In genomic region chr5:151156732-151157402, GRCh38 we compare ENCODE assay signal across 8 cellular contexts. TPM values are rescaled to one million over a fixed set of nuclear protein-coding genes. Genes with fewer than 3 reads are reported as not detected.
DNase-seq lines count a peak whose midpoint lies in the region; ATAC-seq and TF ChIP-seq lines count a peak whose summit lies in the region.

No MANE protein-coding gene starts in this region.

- DNase-seq in G401 (ENCODE audit: low spot score) (peak; percentile 28), heart right ventricle (no peak), sciatic nerve (ENCODE audit: low spot score) (no peak), NCI-H69 (lab: John Stamatoyannopoulos, UW) (no peak), NCI-H748 (lab: John Stamatoyannopoulos, UW; ENCODE audit: unreplicated experiment) (no peak)
- no peak for DNase-seq in activated T-helper 1 cell treated with anti-CD3 and anti-CD28 coated beads, Interleukin-12 subunit alpha, Interleukin-12 subunit beta, Interleukin-2, Interleukin-4 antibody, amounts not matched to agents 30 ng/mL and 10 ng/mL and 1 ng/mL, durations not matched to agents 14 hours and 24 hours and 36 hours (ENCODE audit: low spot score)

- H3K9me3 ChIP-seq in heart right ventricle, result no peaks in the 10 kb centered on the region

- H3K27ac ChIP-seq in heart right ventricle, result peak overlapping the region; percentile 61 to 96 (median 89)

- H3K27me3 Mint-ChIP-seq in activated T-helper 1 cell treated with anti-CD3 and anti-CD28 coated beads, Interleukin-12 subunit alpha, Interleukin-12 subunit beta, Interleukin-2, Interleukin-4 antibody, amounts not matched to agents 30 ng/mL and 10 ng/mL and 1 ng/mL, durations not matched to agents 14 hours and 24 hours and 36 hours (ENCODE audit: insufficient read depth), result peaks cover 2% of the 10 kb centered on the region

- intact Hi-C loops in activated T-helper 1 cell treated with anti-CD3 and anti-CD28 coated beads, Interleukin-12 subunit alpha, Interleukin-12 subunit beta, Interleukin-2, Interleukin-4 antibody, amounts not matched to agents 30 ng/mL and 10 ng/mL and 1 ng/mL, durations not matched to agents 14 hours and 24 hours and 36 hours (cut with micrococcal nuclease), result loop anchor here (1.0 to 2.0 kb wide), 4 partner anchors 8 to 368 kb away; no protein-coding TSS in a partner anchor
- intact Hi-C loops in heart right ventricle (cut with DNase I), result loop anchor here in 2 of 10 donors (5.0 kb wide), 3 partner anchors 80 to 150 kb away; no protein-coding TSS in a partner anchor
- intact Hi-C loops in sciatic nerve (cut with DNase I), result no loop called here

- no peak for TF ChIP-seq CTCF in heart right ventricle (IDR thresholded peaks at IDR 0.05)

- H3K9me3 Mint-ChIP-seq in activated T-helper 1 cell treated with anti-CD3 and anti-CD28 coated beads, Interleukin-12 subunit alpha, Interleukin-12 subunit beta, Interleukin-2, Interleukin-4 antibody, amounts not matched to agents 30 ng/mL and 10 ng/mL and 1 ng/mL, durations not matched to agents 14 hours and 24 hours and 36 hours, result no peaks in the 10 kb centered on the region

- peak overlapping the region; percentile 92 for H3K27ac Mint-ChIP-seq in activated T-helper 1 cell treated with anti-CD3 and anti-CD28 coated beads, Interleukin-12 subunit alpha, Interleukin-12 subunit beta, Interleukin-2, Interleukin-4 antibody, amounts not matched to agents 30 ng/mL and 10 ng/mL and 1 ng/mL, durations not matched to agents 14 hours and 24 hours and 36 hours

- ATAC-seq in HG03175 (IDR thresholded peaks at IDR 0.05; ENCODE audit: unreplicated experiment) (peak; percentile 34), heart right ventricle (peak; percentile 21 to 59 (median 33)), sciatic nerve (peak; percentile 43), GM21515 (IDR thresholded peaks at IDR 0.05; ENCODE audit: unreplicated experiment) (no peak)

- H3K4me1 Mint-ChIP-seq in activated T-helper 1 cell treated with anti-CD3 and anti-CD28 coated beads, Interleukin-12 subunit alpha, Interleukin-12 subunit beta, Interleukin-2, Interleukin-4 antibody, amounts not matched to agents 30 ng/mL and 10 ng/mL and 1 ng/mL, durations not matched to agents 14 hours and 24 hours and 36 hours (ENCODE audit: low read depth), result peaks cover 66% of the 10 kb centered on the region

- peak overlapping the region; percentile 58 to 95 (median 84) for H3K4me3 ChIP-seq in heart right ventricle

- in situ Hi-C loops in G401 (cut with HindIII; ENCODE audit: low sequenced_read_pairs), result no loop called here

- peaks cover 0 to 13% (median 0%) of the 10 kb centered on the region in 9 donors for H3K36me3 ChIP-seq in heart right ventricle

- H3K27me3 ChIP-seq in heart right ventricle, result no peaks in the 10 kb centered on the region

- peaks cover 19 to 64% (median 56%) of the 10 kb centered on the region in 9 donors for H3K4me1 ChIP-seq in heart right ventricle

- peaks cover 19% of the 10 kb centered on the region for H3K36me3 Mint-ChIP-seq in activated T-helper 1 cell treated with anti-CD3 and anti-CD28 coated beads, Interleukin-12 subunit alpha, Interleukin-12 subunit beta, Interleukin-2, Interleukin-4 antibody, amounts not matched to agents 30 ng/mL and 10 ng/mL and 1 ng/mL, durations not matched to agents 14 hours and 24 hours and 36 hours (ENCODE audit: low read depth)

- 2 to 3% methylated on average over 17 of the region's 17 CpGs for WGBS in heart right ventricle, 2 donors

- H3K4me3 Mint-ChIP-seq in activated T-helper 1 cell treated with anti-CD3 and anti-CD28 coated beads, Interleukin-12 subunit alpha, Interleukin-12 subunit beta, Interleukin-2, Interleukin-4 antibody, amounts not matched to agents 30 ng/mL and 10 ng/mL and 1 ng/mL, durations not matched to agents 14 hours and 24 hours and 36 hours, result peak overlapping the region; percentile 94

RNA-seq across cellular contexts. Expression of gene ANXA6, which starts 0.7 kb away (rescaled TPM):
- total RNA-seq in G401 (2014; rRNA removed; shearing (Covaris generic)), result 299 and 371 TPM in 2 replicates
- total RNA-seq in activated T-helper 1 cell treated with anti-CD3 and anti-CD28 coated beads, Interleukin-12 subunit alpha, Interleukin-12 subunit beta, Interleukin-2, Interleukin-4 antibody, amounts not matched to agents 30 ng/mL and 10 ng/mL and 1 ng/mL, durations not matched to agents 14 hours and 24 hours and 36 hours, result 286 and 301 TPM in 2 replicates
- total RNA-seq in heart right ventricle (100 to 1,000 TPM; 182 to 275 (median 219) TPM), sciatic nerve (211 TPM)
- polyA plus RNA-seq in heart right ventricle, result 100 to 1,000 TPM; 137 to 162 TPM
